14 cellular contexts compared by ENCODE assay signal in the genomic region with DNA sequence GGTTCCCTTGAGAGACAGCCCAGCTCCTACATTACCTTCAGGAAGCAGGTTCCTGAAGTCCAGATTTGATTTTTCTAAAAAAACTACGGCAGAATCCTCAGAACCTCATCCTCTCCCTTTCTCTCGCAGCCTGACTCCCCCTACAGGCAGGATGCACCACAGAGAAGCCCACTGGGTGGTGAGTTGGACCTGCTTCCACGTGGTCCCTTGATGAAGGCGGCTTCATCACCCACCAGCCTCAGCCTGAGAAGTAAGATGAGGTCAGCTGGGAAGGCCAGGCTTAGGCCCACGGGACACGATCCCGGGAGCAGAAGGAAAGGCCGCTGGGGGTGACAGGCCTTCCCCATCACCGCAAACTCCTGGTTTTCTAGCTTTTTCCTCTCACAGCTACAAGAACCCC.
DNase-seq lines count a peak whose midpoint lies in the region; ATAC-seq, FAIRE-seq and TF ChIP-seq lines count a peak whose summit lies in the region.
"Had no signal": no experiment of that assay in that cellular context is flagged by ENCODE, and none has a peak within 500 bp of the region (broad histone marks: within the 10 kb centered on the region; RNA-seq: fewer than 3 reads in every experiment).

No MANE protein-coding gene starts in this region.

- H3K4me3 ChIP-seq in AG04450 (ENCODE audit: low read depth, low read length) = no peak overlapping the region
- H3K4me3 ChIP-seq in GM12878 = no peak overlapping the region
- H3K4me3 ChIP-seq in kidney epithelial cell (ENCODE audit: low read depth, low read length) = no peak overlapping the region
- H3K4me3 ChIP-seq in naive thymus-derived CD4-positive, alpha-beta T cell (ENCODE audit: low read length) = no peak overlapping the region
- H3K4me3 ChIP-seq: adrenal gland, prostate gland, SK-N-MC, upper lobe of left lung had no signal

- H3K4me1 Mint-ChIP-seq in H9 = no peaks in the 10 kb centered on the region
- peaks cover 17 to 28% (median 21%) of the 10 kb centered on the region in 7 donors for H3K4me1 Mint-ChIP-seq in naive thymus-derived CD4-positive, alpha-beta T cell

- POLR2A ChIA-PET in AG04450 (lab: Yijun Ruan, JAX) (interaction anchor here (0.9 kb wide), 1 partner anchor 82 kb away, joined by 3 read pairs; no protein-coding TSS in a partner anchor), GM12878 (lab: Charles Lee) (no interaction called here)
- POLR2A ChIA-PET in naive thymus-derived CD4-positive, alpha-beta T cell (lab: Charles Lee) = no interaction called here

- H3K23me2 ChIP-seq in H9 (ENCODE audit: insufficient read length, low read depth, low read length, poor library complexity, severe bottlenecking) = peaks cover 5% of the 10 kb centered on the region

- H4K91ac ChIP-seq in H9 (ENCODE audit: insufficient read length, low read depth, low read length) = no peak overlapping the region

- no CpG with 5 or more reads among the region's 9 CpGs for whole genome bisulfite sequencing in H9 (ENCODE audit: extremely low coverage, insufficient read length, low lambda C conversion rate)
- 58% methylated on average over 8 of the region's 9 CpGs for whole genome bisulfite sequencing in GM12878 (ENCODE audit: insufficient coverage, insufficient replicate concordance, low lambda C conversion rate, missing lambda C conversion rate)

- no peak overlapping the region for H2BK20ac ChIP-seq in H9 (ENCODE audit: low read depth, low read length, poor library complexity, severe bottlenecking)

- no peak overlapping the region for H2AK5ac ChIP-seq in H9 (ENCODE audit: insufficient read length, low read length)

- H3K27ac ChIP-seq in AG04450 (ENCODE audit: low read depth, low read length) (peak overlapping the region; percentile 47), H9 (ENCODE audit: insufficient read length, low read depth, low read length) (no peak overlapping the region), GM12878 (ENCODE audit: control insufficient read depth, insufficient read depth) (no peak overlapping the region)
- no peak overlapping the region for H3K27ac ChIP-seq in naive thymus-derived CD4-positive, alpha-beta T cell (ENCODE audit: low read depth, low read length)
- H3K27ac ChIP-seq: adrenal gland, prostate gland, SK-N-MC, upper lobe of left lung had no signal

- no peak overlapping the region for H3K4me3 Mint-ChIP-seq in H9
- no peak overlapping the region for H3K4me3 Mint-ChIP-seq in naive thymus-derived CD4-positive, alpha-beta T cell
- H3K4me3 Mint-ChIP-seq: CD14-positive monocyte had no signal

- H3K9me3 Mint-ChIP-seq in H9 = no peaks in the 10 kb centered on the region
- H3K9me3 Mint-ChIP-seq in naive thymus-derived CD4-positive, alpha-beta T cell = peaks cover 0 to 3% (median 0%) of the 10 kb centered on the region in 11 donors
- H3K9me3 Mint-ChIP-seq: CD14-positive monocyte had no signal

- no peak overlapping the region for H2BK12ac ChIP-seq in H9 (ENCODE audit: insufficient read length, low read depth, low read length)

- H3K36me3 ChIP-seq in GM12878 (ENCODE audit: control insufficient read depth in 2 of 2, insufficient read depth in 2 of 2, low read length in 1 of 2) (peaks cover 0 to 3% of the 10 kb centered on the region in 2 experiments; a peak in 2 of 4 replicates), kidney epithelial cell (ENCODE audit: control insufficient read depth, insufficient read depth, low read length) (peaks cover 9% of the 10 kb centered on the region)
- H3K36me3 ChIP-seq in naive thymus-derived CD4-positive, alpha-beta T cell (ENCODE audit: control insufficient read depth in 2 of 3, insufficient read depth in 3 of 3, low read length in 3 of 3) = peaks cover 0 to 99% (median 38%) of the 10 kb centered on the region in 3 experiments

- no peaks in the 10 kb centered on the region for H3K4me1 ChIP-seq in H9 (ENCODE audit: insufficient read depth, low read length)
- no peaks in the 10 kb centered on the region; the same call in 1 of the 2 replicates for H3K4me1 ChIP-seq in GM12878 (ENCODE audit: control insufficient read depth, insufficient read depth, low read length)
- no peaks in the 10 kb centered on the region for H3K4me1 ChIP-seq in naive thymus-derived CD4-positive, alpha-beta T cell (ENCODE audit: control insufficient read depth in 2 of 2, insufficient read depth in 2 of 2, low read length in 2 of 2)
- H3K4me1 ChIP-seq: adrenal gland, prostate gland, upper lobe of left lung had no signal

- BruUV-seq in GM12878 (replicated peaks; lab: Mats Ljungman, UMichigan) = no TSS peak

- TF ChIP-seq CTCF in AG04450 (IDR thresholded peaks at IDR 0.05; ENCODE audit: low read depth, low read length) (peak; percentile 51), H9 (conservative IDR thresholded peaks at IDR 0.05) (peak; percentile 60), GM12878 (IDR thresholded peaks at IDR 0.05 in 2 of 3, conservative IDR thresholded peaks at IDR 0.05 in 1 of 3; ENCODE audit: control insufficient read depth in 2 of 3, extremely low read depth in 1 of 3, insufficient read depth in 1 of 3, low read depth in 3 of 3, low read length in 3 of 3) (peak; percentile 6 to 35 (median 23); a peak in 2 of 6 replicates), kidney epithelial cell (IDR thresholded peaks at IDR 0.05; ENCODE audit: insufficient read depth, low read length, poor library complexity, severe bottlenecking) (peak; percentile 25)

- intact Hi-C loops in GM12878 (cut with micrococcal nuclease; ENCODE audit: unreplicated experiment) = no loop called here
- intact Hi-C loops in naive thymus-derived CD4-positive, alpha-beta T cell (cut with micrococcal nuclease) = no loop called here

- no peak overlapping the region for H3K27ac Mint-ChIP-seq in H9
- peak overlapping the region in 2 of 9 donors; percentile 66 to 82 for H3K27ac Mint-ChIP-seq in naive thymus-derived CD4-positive, alpha-beta T cell

- RAD21 ChIA-PET in GM12878 (lab: Charles Lee; ENCODE audit: unreplicated experiment) = no interaction called here

- H3K23ac ChIP-seq in H9 (ENCODE audit: insufficient read length, low read depth, low read length) = no peak overlapping the region

- CTCF ChIA-PET in AG04450 (lab: Charles Lee) (interaction anchor here (0.9 to 2.2 kb wide), 3 partner anchors 15 to 233 kb away, joined by 3 to 4 read pairs (median 3); no protein-coding TSS in a partner anchor), GM12878 (lab: Yijun Ruan, JAX) (interaction anchor here (0.9 to 2.4 kb wide), 2 partner anchors 15 to 33 kb away, joined by 4 to 9 read pairs; no protein-coding TSS in a partner anchor)
- CTCF ChIA-PET in naive thymus-derived CD4-positive, alpha-beta T cell (lab: Charles Lee) = interaction anchor here (0.5 kb wide), 1 partner anchor 1014 kb away, joined by 5 read pairs; no protein-coding TSS in a partner anchor

- H4K20me1 ChIP-seq in H9 (ENCODE audit: control insufficient read depth, insufficient read depth, insufficient read length) (peaks cover 2% of the 10 kb centered on the region), GM12878 (ENCODE audit: control insufficient read depth, insufficient read depth) (no peaks in the 10 kb centered on the region)

- no peak overlapping the region for H2BK15ac ChIP-seq in H9 (ENCODE audit: low read depth, low read length)

- no peak overlapping the region for H3K56ac ChIP-seq in H9 (ENCODE audit: insufficient read length, low read depth, low read length)

- in situ Hi-C loops in GM12878 (cut with MboI) = no loop called here

- TF ChIP-seq POLR2A in GM12878 (IDR thresholded peaks at IDR 0.05; ENCODE audit: low read depth, low read length) = no peak

- H3K79me1 ChIP-seq in H9 (ENCODE audit: insufficient read depth, low read depth, low read length, poor library complexity, severe bottlenecking) = no peaks in the 10 kb centered on the region

- no peaks in the 10 kb centered on the region for H3K27me3 Mint-ChIP-seq in H9 (ENCODE audit: low read depth)
- H3K27me3 Mint-ChIP-seq in naive thymus-derived CD4-positive, alpha-beta T cell = no peaks in the 10 kb centered on the region

- H2AFZ ChIP-seq in H9 (ENCODE audit: low read length) = no peak overlapping the region
- H2AFZ ChIP-seq in GM12878 (ENCODE audit: control insufficient read depth, low read depth, low read length) = no peak overlapping the region

- no peak overlapping the region for H3K14ac ChIP-seq in H9 (ENCODE audit: insufficient read depth, low read length)

- no peak for ATAC-seq in GM12878
- ATAC-seq in naive thymus-derived CD4-positive, alpha-beta T cell = no peak
- ATAC-seq: left cardiac atrium had no signal

- H4K5ac ChIP-seq in H9 (ENCODE audit: insufficient read length, low read depth, low read length) = no peak overlapping the region

- H3K9ac ChIP-seq in H9 (ENCODE audit: extremely low read depth, insufficient read length, low read length) (no peak overlapping the region), GM12878 (ENCODE audit: control insufficient read depth, insufficient read depth, low read length) (no peak overlapping the region)

- H2BK120ac ChIP-seq in H9 (ENCODE audit: low read depth, low read length, poor library complexity, severe bottlenecking) = no peak overlapping the region

- H3K27me3 ChIP-seq in AG04450 (ENCODE audit: control insufficient read depth, insufficient read depth, low read length) (no peaks in the 10 kb centered on the region), H9 (ENCODE audit: insufficient read depth, low read length) (no peaks in the 10 kb centered on the region), GM12878 (replicated peaks in 1 of 2; ENCODE audit: control insufficient read depth in 2 of 2, insufficient read depth in 2 of 2, low read length in 1 of 2) (no peaks in the 10 kb centered on the region), kidney epithelial cell (ENCODE audit: control insufficient read depth, insufficient read depth, low read length) (no peaks in the 10 kb centered on the region)
- H3K27me3 ChIP-seq in naive thymus-derived CD4-positive, alpha-beta T cell (ENCODE audit: control insufficient read depth in 2 of 2, insufficient read depth in 2 of 2, low read length in 2 of 2) = no peaks in the 10 kb centered on the region
- H3K27me3 ChIP-seq: adrenal gland, upper lobe of left lung had no signal

- SMC1A ChIA-PET in GM12878 (lab: Charles Lee; ENCODE audit: uncharacterized antibody, unreplicated experiment) = no interaction called here

- H3K79me2 ChIP-seq in H9 (ENCODE audit: insufficient read depth, low read length) (no peaks in the 10 kb centered on the region), GM12878 (ENCODE audit: control insufficient read depth, insufficient read depth, low read length) (no peaks in the 10 kb centered on the region)

- H3K4ac ChIP-seq in H9 (ENCODE audit: low read depth, low read length) = no peak overlapping the region

- H4K8ac ChIP-seq in H9 (replicated peaks; ENCODE audit: insufficient read length, low read depth, low read length) = no peak overlapping the region

- H3T11ph ChIP-seq in H9 (ENCODE audit: low read length) = no peak overlapping the region

- DNase-seq in AG04450 (ENCODE audit: low read depth, low spot score) = no peak
- no peak for DNase-seq in H9
- DNase-seq in GM12878 (ENCODE audit: low read depth, low spot score) = no peak
- no peak for DNase-seq in kidney epithelial cell (ENCODE audit: low read depth)
- no peak for DNase-seq in naive thymus-derived CD4-positive, alpha-beta T cell
- no peak for DNase-seq in stimulated activated CD4-positive, alpha-beta T cell treated with anti-CD3 and anti-CD28 coated beads, Interleukin-4, amount 100 ng/mL, for 1 hour
- no peak for DNase-seq in NCI-H446 treated with DMSO at 0.1 percent for 48 hours (lab: John Stamatoyannopoulos, UW)
- DNase-seq in DMS79 (lab: John Stamatoyannopoulos, UW) = no peak
- DNase-seq: adrenal gland, left cardiac atrium, upper lobe of left lung had no signal

- no peak for TF ChIP-seq RAD21 in GM12878 (IDR thresholded peaks at IDR 0.05; ENCODE audit: insufficient read depth, low read depth, low read length)

- no peak overlapping the region for H3K4me2 ChIP-seq in H9 (ENCODE audit: insufficient read depth, insufficient read length, low read length)
- H3K4me2 ChIP-seq in GM12878 (ENCODE audit: control insufficient read depth, insufficient read depth) = no peak overlapping the region

- no peaks in the 10 kb centered on the region for H3K9me3 ChIP-seq in AG04450 (ENCODE audit: control insufficient read depth, insufficient read depth, low read length)
- no peaks in the 10 kb centered on the region for H3K9me3 ChIP-seq in H9 (ENCODE audit: control insufficient read depth, low read depth, low read length)
- H3K9me3 ChIP-seq in GM12878 (replicated peaks; ENCODE audit: control insufficient read depth, insufficient read depth, low read length) = no peaks in the 10 kb centered on the region
- H3K9me3 ChIP-seq in naive thymus-derived CD4-positive, alpha-beta T cell (ENCODE audit: control insufficient read depth in 2 of 3, low read length in 3 of 3) = no peaks in the 10 kb centered on the region
- H3K9me3 ChIP-seq: adrenal gland, prostate gland, upper lobe of left lung had no signal

- H3K36me3 Mint-ChIP-seq in H9 (ENCODE audit: insufficient read depth in 1 of 3, low read depth in 3 of 3) = peaks cover 37 to 91% (median 79%) of the 10 kb centered on the region in 3 experiments; a peak in 6 of 7 replicates
- H3K36me3 Mint-ChIP-seq in naive thymus-derived CD4-positive, alpha-beta T cell = peaks cover 11 to 56% (median 15%) of the 10 kb centered on the region in 5 donors

- H2BK5ac ChIP-seq in H9 (ENCODE audit: insufficient read length, low read length) = no peak overlapping the region

- TF ChIP-seq EP300 in GM12878 (IDR thresholded peaks at IDR 0.05; ENCODE audit: borderline replicate concordance in 1 of 2, control insufficient read depth in 1 of 2, low read depth in 2 of 2, low read length in 2 of 2) = no peak

- no peak overlapping the region for H3K18ac ChIP-seq in H9 (ENCODE audit: insufficient read length, low read depth, low read length)

- FAIRE-seq in GM12878 (lab: Jason Lieb, UNC) = no peak
